Comparison of ENCODE assay signal across 11 cellular contexts in genomic region chr1:54327386-54328116, GRCh38.
A peak's percentile ranks its signal among the peaks of the same experiment; 100 is the strongest.
DNase-seq lines count a peak whose midpoint lies in the region; ATAC-seq and TF ChIP-seq lines count a peak whose summit lies in the region.
"Had no signal": no experiment of that assay in that cellular context is flagged by ENCODE, and none has a peak within 500 bp of the region (broad histone marks: within the 10 kb centered on the region; RNA-seq: fewer than 3 reads in every experiment).

No MANE protein-coding gene starts in this region.

- peak overlapping the region; percentile 81 for H3K27ac ChIP-seq in AG04450 (ENCODE audit: low read depth, low read length)
- H3K27ac ChIP-seq in mucosa of rectum (ENCODE audit: low read depth in 2 of 2, low read length in 2 of 2), result peak overlapping the region; percentile 66 to 72
- no peak overlapping the region for H3K27ac ChIP-seq in left lung

- peaks cover 100% of the 10 kb centered on the region for H3K4me1 Mint-ChIP-seq in brain
- peaks cover 10% of the 10 kb centered on the region for H3K4me1 Mint-ChIP-seq in T-helper 2 cell treated with Interferon-gamma antibody and Interleukin-4, amounts not matched to agents 5 μg/mL and 100 μg/mL, for 36 hours (ENCODE audit: low read depth)

- DNase-seq in AG04450 (ENCODE audit: low read depth, low spot score) (no peak), HCEC 1CT (peak; percentile 40), left lung (no peak), amygdala (lab: John Stamatoyannopoulos, UW) (no peak)
- DNase-seq in T-helper 2 cell treated with Interferon-gamma antibody and Interleukin-4, amounts not matched to agents 5 μg/mL and 100 μg/mL, for 36 hours (ENCODE audit: low spot score), result no peak
- DNase-seq: activated naive CD4-positive, alpha-beta T cell treated with Interleukin-2 at 50 U/mL for 16 hours; DMS153 had no signal

- no peaks in the 10 kb centered on the region for H3K27me3 Mint-ChIP-seq in brain
- no peaks in the 10 kb centered on the region for H3K27me3 Mint-ChIP-seq in T-helper 2 cell treated with Interferon-gamma antibody and Interleukin-4, amounts not matched to agents 5 μg/mL and 100 μg/mL, for 36 hours (ENCODE audit: low read depth)
- H3K27me3 Mint-ChIP-seq: IgD-negative memory B cell had no signal

- intact Hi-C loops in left lung (cut with DNase I), result no loop called here

- H3K9me3 ChIP-seq in AG04450 (ENCODE audit: control insufficient read depth, insufficient read depth, low read length) (no peaks in the 10 kb centered on the region), mucosa of rectum (ENCODE audit: control insufficient read depth in 2 of 2, low read length in 2 of 2) (no peaks in the 10 kb centered on the region), left lung (no peaks in the 10 kb centered on the region)

- H3K27ac Mint-ChIP-seq in brain, result peak overlapping the region; percentile 86 to 98 (median 96)
- no peak overlapping the region for H3K27ac Mint-ChIP-seq in T-helper 2 cell treated with Interferon-gamma antibody and Interleukin-4, amounts not matched to agents 5 μg/mL and 100 μg/mL, for 36 hours

- CTCF ChIA-PET in AG04450 (lab: Charles Lee), result no interaction called here

- H3K4me3 ChIP-seq in AG04450 (ENCODE audit: low read depth, low read length), result no peak overlapping the region
- H3K4me3 ChIP-seq in mucosa of rectum (ENCODE audit: low read length in 2 of 2), result no peak overlapping the region
- no peak overlapping the region for H3K4me3 ChIP-seq in left lung

- no peak overlapping the region for H3K9ac ChIP-seq in mucosa of rectum (ENCODE audit: low read depth in 1 of 2, low read length in 2 of 2)

- ATAC-seq in left lung, result no peak
- no peak for ATAC-seq in GM18502 (IDR thresholded peaks at IDR 0.05; ENCODE audit: poor library complexity, unreplicated experiment)

- H3K4me3 Mint-ChIP-seq in brain, result peak overlapping the region; percentile 32 to 71 (median 57)
- H3K4me3 Mint-ChIP-seq in T-helper 2 cell treated with Interferon-gamma antibody and Interleukin-4, amounts not matched to agents 5 μg/mL and 100 μg/mL, for 36 hours, result no peak overlapping the region

- H3K36me3 ChIP-seq in mucosa of rectum (ENCODE audit: control insufficient read depth in 2 of 2, insufficient read depth in 2 of 2, low read length in 2 of 2), result peaks cover 0 to 2% of the 10 kb centered on the region in 2 donors
- H3K36me3 ChIP-seq in left lung, result no peaks in the 10 kb centered on the region

- H3K27me3 ChIP-seq in AG04450 (ENCODE audit: control insufficient read depth, insufficient read depth, low read length) (no peaks in the 10 kb centered on the region), mucosa of rectum (ENCODE audit: control insufficient read depth in 2 of 2, insufficient read depth in 2 of 2, low read length in 2 of 2) (no peaks in the 10 kb centered on the region), left lung (no peaks in the 10 kb centered on the region)

- peaks cover 0 to 2% (median 0%) of the 10 kb centered on the region in 5 experiments for H3K9me3 Mint-ChIP-seq in brain
- no peaks in the 10 kb centered on the region for H3K9me3 Mint-ChIP-seq in T-helper 2 cell treated with Interferon-gamma antibody and Interleukin-4, amounts not matched to agents 5 μg/mL and 100 μg/mL, for 36 hours
- H3K9me3 Mint-ChIP-seq: IgD-negative memory B cell had no signal

- no peaks in the 10 kb centered on the region for H3K36me3 Mint-ChIP-seq in brain
- H3K36me3 Mint-ChIP-seq in T-helper 2 cell treated with Interferon-gamma antibody and Interleukin-4, amounts not matched to agents 5 μg/mL and 100 μg/mL, for 36 hours (ENCODE audit: low read depth), result no peaks in the 10 kb centered on the region

- POLR2A ChIA-PET in AG04450 (lab: Yijun Ruan, JAX), result no interaction called here

- peaks cover 24 to 28% of the 10 kb centered on the region in 2 donors for H3K4me1 ChIP-seq in mucosa of rectum (ENCODE audit: control insufficient read depth in 2 of 2, insufficient read depth in 2 of 2, low read length in 2 of 2)
- peaks cover 20 to 54% of the 10 kb centered on the region in 2 donors for H3K4me1 ChIP-seq in left lung

- TF ChIP-seq CTCF in AG04450 (IDR thresholded peaks at IDR 0.05; ENCODE audit: low read depth, low read length), result no peak
- no peak for TF ChIP-seq CTCF in brain (conservative IDR thresholded peaks at IDR 0.05)
- no peak for TF ChIP-seq CTCF in left lung (IDR thresholded peaks at IDR 0.05)

Comparison
In these comparisons a context has a peak if more than half of its experiments do, and no peak if none do; other contexts are left out.
1. H3K27ac ChIP-seq: peak in AG04450 (single experiment) and mucosa of rectum (2 of 2); none in left lung (0 of 2).